15 cellular contexts compared by ENCODE assay signal in genomic region chr18:57052759-57053158, GRCh38.
"Had no signal": no experiment of that assay in that cellular context is flagged by ENCODE, and none has a peak within 500 bp of the region (broad histone marks: within the 10 kb centered on the region; RNA-seq: fewer than 3 reads in every experiment).

No MANE protein-coding gene starts in this region.

- H3K9me3 ChIP-seq: pancreas, tibial artery, upper lobe of right lung had no signal

- DNase-seq: dermis blood vessel endothelial cell; effector CD4-positive, alpha-beta T cell; endodermal cell; foreskin keratinocyte; hippocampal formation; mammary epithelial cell; occipital lobe; pancreas; right cardiac atrium; stimulated activated CD4-positive, alpha-beta T cell treated with anti-CD3 and anti-CD28 coated beads, Interleukin-4, amount 100 ng/mL, for 1 hour; tibial artery; upper lobe of right lung had no signal

- ATAC-seq: foreskin keratinocyte; natural killer cell treated with Interleukin-12 subunit alpha and Interleukin-12 subunit beta and Interleukin-15 and Interleukin-18, amount 100 ng/mL, for 72 hours; pancreas; right cardiac atrium; stimulated activated memory B cell treated with anti-CD40 and anti-IgM and Interleukin-4, amounts not matched to agents 10 μg/mL and 1 μg/mL and 100 μg/mL, for 72 hours; upper lobe of right lung had no signal

- H3K4me1 ChIP-seq: foreskin keratinocyte, pancreas, tibial artery, upper lobe of right lung had no signal

- H3K27ac ChIP-seq: cardiac muscle cell, foreskin keratinocyte, pancreas, tibial artery, upper lobe of right lung had no signal

- H3K4me3 ChIP-seq: cardiac muscle cell, pancreas, tibial artery, upper lobe of right lung had no signal

- H3K36me3 ChIP-seq: cardiac muscle cell, pancreas, tibial artery, upper lobe of right lung had no signal

- H3K27me3 ChIP-seq: cardiac muscle cell, foreskin keratinocyte, pancreas, tibial artery, upper lobe of right lung had no signal
